In genomic region chr5:139561655-139562451, GRCh38 we compare ENCODE assay signal across 8 cellular contexts. TPM values are rescaled to one million over a fixed set of nuclear protein-coding genes. Genes with fewer than 3 reads are reported as not detected.
DNase-seq lines count a peak whose midpoint lies in the region; ATAC-seq and TF ChIP-seq lines count a peak whose summit lies in the region.

No MANE protein-coding gene starts in this region.

- POLR2A ChIA-PET in A673 (lab: Charles Lee; ENCODE audit: low non-redundant PET) (interaction anchor here (0.6 kb wide), 1 partner anchor 74 kb away, joined by 3 read pairs; no protein-coding TSS in a partner anchor), PC-9 (lab: Charles Lee; ENCODE audit: unreplicated experiment) (interaction anchor here (0.6 to 0.7 kb wide), 2 partner anchors 131 to 606 kb away, joined by 3 to 4 read pairs; no protein-coding TSS in a partner anchor)

- WGBS in prostate gland = under 1% methylated on average over 18 of the region's 57 CpGs

- peaks cover 22% of the 10 kb centered on the region for H3F3A ChIP-seq in PC-9 (ENCODE audit: insufficient read depth, low read depth)

- no peak for TF ChIP-seq POLR2A in prostate gland (IDR thresholded peaks at IDR 0.05)

- H3K27ac ChIP-seq in A673 (ENCODE audit: low read depth, low read length, poor library complexity, severe bottlenecking) (peak overlapping the region; percentile 94), PC-9 (peak overlapping the region; percentile 88), left ventricle myocardium inferior (replicated peaks) (peak overlapping the region; percentile 98), prostate gland (peak overlapping the region; percentile 97)

- H3K4me2 ChIP-seq in PC-9 = peak overlapping the region; percentile 97

- no peak for TF ChIP-seq CTCF in A673 (conservative IDR thresholded peaks at IDR 0.05; ENCODE audit: low read depth, low read length)
- no peak for TF ChIP-seq CTCF in PC-9 (conservative IDR thresholded peaks at IDR 0.05)
- no peak for TF ChIP-seq CTCF in left ventricle myocardium inferior (IDR thresholded peaks at IDR 0.05; ENCODE audit: borderline replicate concordance)
- TF ChIP-seq CTCF in prostate gland (IDR thresholded peaks at IDR 0.05) = no peak

- peak overlapping the region; percentile 97 for H3K9ac ChIP-seq in adipocyte (ENCODE audit: low read length)

- peaks cover 17% of the 10 kb centered on the region for H3K4me1 ChIP-seq in A673 (ENCODE audit: insufficient read depth, low read length, poor library complexity, severe bottlenecking)
- H3K4me1 ChIP-seq in PC-9 (replicated peaks; ENCODE audit: insufficient read depth) = peaks cover 35% of the 10 kb centered on the region
- peaks cover 36% of the 10 kb centered on the region for H3K4me1 ChIP-seq in adipocyte (ENCODE audit: control insufficient read depth, insufficient read depth, low read length)
- H3K4me1 ChIP-seq in left ventricle myocardium inferior = peaks cover 63% of the 10 kb centered on the region
- no peaks in the 10 kb centered on the region for H3K4me1 ChIP-seq in prostate gland (replicated peaks)

- intact Hi-C loops in A673 (cut with micrococcal nuclease; ENCODE audit: unreplicated experiment) = no loop called here
- intact Hi-C loops in PC-9 (cut with micrococcal nuclease; ENCODE audit: unreplicated experiment) = no loop called here
- intact Hi-C loops in left ventricle myocardium inferior (cut with micrococcal nuclease) = no loop called here
- intact Hi-C loops in prostate gland (cut with DNase I) = loop anchor here (10.0 kb wide), 1 partner anchor 807 kb away; the partner anchor contains the start of gene CTNNA1

- ATAC-seq in GM18861 (IDR thresholded peaks at IDR 0.05; ENCODE audit: unreplicated experiment) (peak; percentile 4), HG03095 (IDR thresholded peaks at IDR 0.05; ENCODE audit: unreplicated experiment) (peak; percentile 15)

- peaks cover 56% of the 10 kb centered on the region for H3K79me2 ChIP-seq in PC-9 (ENCODE audit: low read depth)

- H3K27me3 ChIP-seq in A673 (replicated peaks; ENCODE audit: insufficient read depth, low read depth, low read length, poor library complexity) (no peaks in the 10 kb centered on the region), PC-9 (ENCODE audit: insufficient read depth, low read depth) (no peaks in the 10 kb centered on the region), adipocyte (replicated peaks; ENCODE audit: control insufficient read depth, insufficient read depth, low read length) (no peaks in the 10 kb centered on the region), left ventricle myocardium inferior (ENCODE audit: low read depth) (no peaks in the 10 kb centered on the region), prostate gland (replicated peaks; ENCODE audit: insufficient read depth) (no peaks in the 10 kb centered on the region)

- DNase-seq in A673 (ENCODE audit: low spot score) (peak; percentile 49), PC-9 (peak in 1 of 2 experiments; percentile 31), adipocyte (ENCODE audit: low read depth) (peak; percentile 76), left ventricle myocardium inferior (no peak), prostate gland (ENCODE audit: low spot score) (no peak), NCI-H446 treated with DMSO at 0.1 percent for 48 hours (lab: John Stamatoyannopoulos, UW) (no peak)

- no TSS peak for BruUV-seq in A673 (replicated peaks; lab: Mats Ljungman, UMichigan)
- no TSS peak for BruUV-seq in PC-9 (replicated peaks; lab: Mats Ljungman, UMichigan)

- H3K4me3 ChIP-seq in A673 (ENCODE audit: low read depth, low read length, poor library complexity, severe bottlenecking) (peak overlapping the region; percentile 98), PC-9 (peak overlapping the region; percentile 99), adipocyte (ENCODE audit: low read length) (peak overlapping the region; percentile 93), left ventricle myocardium inferior (peak overlapping the region; percentile 98), prostate gland (peak overlapping the region; percentile 72 to 94)

- H3K9me3 ChIP-seq in A673 (ENCODE audit: low read depth, low read length, poor library complexity, severe bottlenecking) = no peaks in the 10 kb centered on the region
- H3K9me3 ChIP-seq in PC-9 (ENCODE audit: insufficient read depth, low read depth) = no peaks in the 10 kb centered on the region
- H3K9me3 ChIP-seq in adipocyte (ENCODE audit: control insufficient read depth, low read length) = no peaks in the 10 kb centered on the region
- H3K9me3 ChIP-seq in left ventricle myocardium inferior (replicated peaks) = no peaks in the 10 kb centered on the region
- H3K9me3 ChIP-seq in prostate gland = no peaks in the 10 kb centered on the region

- H2AFZ ChIP-seq in PC-9 = peak overlapping the region; percentile 88

- peaks cover 47% of the 10 kb centered on the region for H4K20me1 ChIP-seq in PC-9 (ENCODE audit: insufficient read depth)

- CTCF ChIA-PET in A673 (lab: Charles Lee) (interaction anchor here (0.6 to 1.2 kb wide), 2 partner anchors 183 to 225 kb away, joined by 3 to 4 read pairs; no protein-coding TSS in a partner anchor), PC-9 (lab: Charles Lee) (interaction anchor here (0.7 kb wide), 1 partner anchor 589 kb away, joined by 4 read pairs; no protein-coding TSS in a partner anchor)

- no peaks in the 10 kb centered on the region for H3K9me2 ChIP-seq in PC-9 (ENCODE audit: insufficient read depth)

- H3K36me3 ChIP-seq in A673 (ENCODE audit: insufficient read depth, low read length, poor library complexity, severe bottlenecking) (peaks cover 11% of the 10 kb centered on the region), PC-9 (ENCODE audit: low read depth) (peaks cover 17% of the 10 kb centered on the region), adipocyte (ENCODE audit: control insufficient read depth, insufficient read depth, low read length, severe bottlenecking) (no peaks in the 10 kb centered on the region), left ventricle myocardium inferior (no peaks in the 10 kb centered on the region), prostate gland (no peaks in the 10 kb centered on the region)

RNA-seq across cellular contexts. Expression of gene UBE2D2, which starts 0.7 kb away (rescaled TPM):
- 186 and 202 TPM in 2 replicates for total RNA-seq in A673 (2021)
- 86.2 and 115 TPM in 2 replicates for total RNA-seq in PC-9 (2021)
- total RNA-seq in left ventricle myocardium inferior = 110 TPM
- 10 to 100 TPM; 90.3 to 96.3 TPM for total RNA-seq in prostate gland

Comparison
In these comparisons a context has a peak if more than half of its experiments do, and no peak if none do; other contexts are left out.
1. DNase-seq: peak in A673 (single experiment) and adipocyte (single experiment); none in left ventricle myocardium inferior (single experiment), prostate gland (single experiment) and NCI-H446 treated with DMSO at 0.1 percent for 48 hours (single experiment).
2. Peak in every context shown above with its lines, with median percentiles within 50 percentile points of each other: H3K27ac ChIP-seq and H3K4me3 ChIP-seq.